In the genomic region with DNA sequence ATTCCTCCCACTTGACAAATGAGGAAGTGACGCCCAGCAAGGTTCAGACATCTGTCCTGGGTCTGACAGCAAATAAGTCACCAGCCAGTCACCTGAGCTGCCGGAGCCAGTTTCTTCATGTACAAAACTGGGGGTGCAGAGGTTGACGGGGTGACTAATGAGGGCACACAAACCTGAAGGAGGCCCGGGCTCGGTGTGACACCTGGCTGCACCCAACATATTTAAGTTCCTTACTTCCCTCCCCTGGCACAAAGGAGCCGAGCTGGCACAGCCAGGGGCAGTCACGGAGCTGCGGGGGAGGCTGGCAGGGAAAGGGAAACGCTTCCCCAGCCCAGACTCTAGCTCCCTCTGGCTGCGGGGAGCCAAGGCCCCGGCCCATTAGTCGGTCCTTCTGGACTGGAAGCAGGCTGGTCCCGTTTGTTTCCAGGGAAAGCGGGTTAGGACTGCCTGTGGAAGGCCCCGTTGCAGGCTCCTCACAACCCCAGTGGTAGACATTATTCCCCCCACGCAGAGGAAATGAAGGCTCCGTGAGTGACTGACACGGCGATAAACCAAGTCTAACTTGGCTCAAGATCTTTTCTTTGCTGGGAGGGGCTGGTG, we compare ENCODE assay signal across 7 cellular contexts.
A peak's percentile ranks its signal among the peaks of the same experiment; 100 is the strongest.
DNase-seq lines count a peak whose midpoint lies in the region; ATAC-seq lines count a peak whose summit lies in the region.

No MANE protein-coding gene starts in this region.

- peak overlapping the region; percentile 91 to 92 for H3K27ac Mint-ChIP-seq in effector memory CD8-positive, alpha-beta T cell

- no peaks in the 10 kb centered on the region for H3K27me3 Mint-ChIP-seq in effector memory CD8-positive, alpha-beta T cell

- H3K36me3 Mint-ChIP-seq in effector memory CD8-positive, alpha-beta T cell (ENCODE audit: insufficient read depth), result peaks cover 44% of the 10 kb centered on the region

- H3K9me3 Mint-ChIP-seq in effector memory CD8-positive, alpha-beta T cell, result no peaks in the 10 kb centered on the region

- peak; percentile 80 for DNase-seq in GM03348 (ENCODE audit: low spot score)
- DNase-seq in LoVo (ENCODE audit: low spot score), result peak; percentile 56
- peak; percentile 62 for DNase-seq in activated CD4-positive, alpha-beta T cell treated with anti-CD3 and anti-CD28 coated beads for 48 hours
- DNase-seq in effector memory CD8-positive, alpha-beta T cell, result no peak
- DNase-seq in middle frontal gyrus (ENCODE audit: extremely low spot score, low spot score), result peak; percentile 55
- peak; percentile 24 for DNase-seq in stromal cell of bone marrow (ENCODE audit: low read depth)

- peaks cover 30 to 41% of the 10 kb centered on the region in 2 donors for H3K4me1 Mint-ChIP-seq in effector memory CD8-positive, alpha-beta T cell (ENCODE audit: low read depth in 2 of 2)

- no peak for ATAC-seq in effector memory CD8-positive, alpha-beta T cell (replicated peaks)
- ATAC-seq in GM18909 (IDR thresholded peaks at IDR 0.05; ENCODE audit: poor library complexity, unreplicated experiment), result no peak

- peak overlapping the region; percentile 86 for H3K4me3 Mint-ChIP-seq in effector memory CD8-positive, alpha-beta T cell

Comparison
In these comparisons a context has a peak if more than half of its experiments do, and no peak if none do; other contexts are left out.
1. DNase-seq: peak in GM03348 (single experiment), LoVo (single experiment), activated CD4-positive, alpha-beta T cell treated with anti-CD3 and anti-CD28 coated beads for 48 hours (single experiment), middle frontal gyrus (single experiment) and stromal cell of bone marrow (single experiment); none in effector memory CD8-positive, alpha-beta T cell (0 of 3).